ENCODE assay signal across 15 cellular contexts in the genomic region with DNA sequence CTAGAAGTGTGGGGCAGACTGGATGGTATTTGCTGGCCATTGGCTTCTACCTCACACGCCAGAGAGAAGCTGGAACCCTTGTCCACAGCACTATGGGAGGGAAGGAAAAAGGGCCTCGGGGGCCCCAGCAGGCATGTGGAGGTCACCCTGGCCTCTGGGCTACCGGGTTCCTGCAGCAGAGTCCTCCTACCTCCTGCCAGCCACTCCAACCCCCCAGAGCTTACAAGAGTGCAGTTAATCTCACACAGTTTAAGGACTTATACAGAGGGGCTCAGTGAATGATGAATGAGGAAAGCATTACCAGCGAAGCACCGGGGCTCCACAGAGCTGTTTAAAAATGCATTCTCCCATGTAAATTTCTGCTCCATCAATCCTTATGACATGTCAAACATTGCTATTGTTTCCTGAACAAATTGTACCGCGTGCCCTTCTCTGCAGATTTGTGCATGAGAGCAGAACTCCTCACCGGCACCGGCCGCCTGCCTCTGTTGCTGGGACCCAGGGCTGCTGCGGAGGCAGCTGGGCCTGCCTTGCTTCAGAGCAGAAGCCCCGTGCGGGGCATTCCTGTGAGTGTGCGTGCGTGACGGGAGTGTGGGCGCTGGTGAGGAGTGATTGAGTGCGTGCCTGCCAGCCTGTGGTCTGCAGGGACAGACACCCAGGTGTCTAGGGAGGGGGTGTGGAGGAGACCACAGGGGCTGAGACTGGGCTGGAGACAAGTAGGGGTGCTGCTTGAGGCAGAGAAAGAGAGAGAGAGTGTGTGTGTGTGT. TPM values are rescaled to one million over a fixed set of nuclear protein-coding genes. Genes with fewer than 3 reads are reported as not detected.
DNase-seq lines count a peak whose midpoint lies in the region; ATAC-seq and TF ChIP-seq lines count a peak whose summit lies in the region.
"Had no signal": no experiment of that assay in that cellular context is flagged by ENCODE, and none has a peak within 500 bp of the region (broad histone marks: within the 10 kb centered on the region; RNA-seq: fewer than 3 reads in every experiment).

No MANE protein-coding gene starts in this region.

- 12 to 80% methylated on average over 1 to 11 of the region's 18 CpGs for WGBS in gastroesophageal sphincter (ENCODE audit: low coverage in 1 of 2), 2 donors

- DNase-seq in activated naive CD4-positive, alpha-beta T cell treated with anti-CD3 and anti-CD28 coated beads for 36 hours, result peak; percentile 18
- DNase-seq in activated naive CD4-positive, alpha-beta T cell (lab: John Stamatoyannopoulos, UW), result no peak
- DNase-seq in NCI-H82 (lab: John Stamatoyannopoulos, UW) (peak; percentile 71), OCI-M2 (lab: John Stamatoyannopoulos, UW; ENCODE audit: unreplicated experiment) (no peak), GDM1 (lab: John Stamatoyannopoulos, UW) (no peak), cerebellar cortex (ENCODE audit: low spot score) (no peak)
- no peak for DNase-seq in stimulated activated naive CD8-positive, alpha-beta T cell treated with anti-CD3 and anti-CD28 coated beads, Interleukin-15, amount 100 ng/mL, for 72 hours
- DNase-seq: activated CD4-positive, alpha-beta T cell treated with anti-CD3 and anti-CD28 coated beads, Interleukin-2, amount 50 U/mL, for 1 hour; NCI-H1092 treated with DMSO at 0.1 percent for 48 hours; NCI-H748 treated with DMSO at 0.1 percent for 48 hours; small intestine had no signal

- no peaks in the 10 kb centered on the region for H3K27me3 ChIP-seq in gastroesophageal sphincter
- H3K27me3 ChIP-seq: vagina had no signal

- TF ChIP-seq EP300 in gastroesophageal sphincter (IDR thresholded peaks at IDR 0.05), result no peak

- H3K27ac ChIP-seq in gastroesophageal sphincter, result peak overlapping the region in 3 of 4 donors; percentile 53 to 62 (median 54)
- H3K27ac ChIP-seq: vagina had no signal

- TF ChIP-seq CTCF in gastroesophageal sphincter (IDR thresholded peaks at IDR 0.05), result no peak

- no peaks in the 10 kb centered on the region for H3K36me3 Mint-ChIP-seq in activated naive CD4-positive, alpha-beta T cell treated with anti-CD3 and anti-CD28 coated beads for 36 hours (ENCODE audit: low read depth)

- no peaks in the 10 kb centered on the region for H3K27me3 Mint-ChIP-seq in activated naive CD4-positive, alpha-beta T cell treated with anti-CD3 and anti-CD28 coated beads for 36 hours (ENCODE audit: low read depth)
- H3K27me3 Mint-ChIP-seq in stimulated activated naive CD8-positive, alpha-beta T cell treated with anti-CD3 and anti-CD28 coated beads, Interleukin-15, amount 100 ng/mL, for 72 hours, result no peaks in the 10 kb centered on the region

- peaks cover 14% of the 10 kb centered on the region for H3K4me1 Mint-ChIP-seq in activated naive CD4-positive, alpha-beta T cell treated with anti-CD3 and anti-CD28 coated beads for 36 hours (ENCODE audit: low read depth)
- H3K4me1 Mint-ChIP-seq in stimulated activated naive CD8-positive, alpha-beta T cell treated with anti-CD3 and anti-CD28 coated beads, Interleukin-15, amount 100 ng/mL, for 72 hours, result peaks cover 29% of the 10 kb centered on the region

- H3K4me3 Mint-ChIP-seq in activated naive CD4-positive, alpha-beta T cell treated with anti-CD3 and anti-CD28 coated beads for 36 hours, result no peak overlapping the region
- H3K4me3 Mint-ChIP-seq in stimulated activated naive CD8-positive, alpha-beta T cell treated with anti-CD3 and anti-CD28 coated beads, Interleukin-15, amount 100 ng/mL, for 72 hours, result no peak overlapping the region
- H3K4me3 Mint-ChIP-seq: nephron had no signal

- CTCF ChIA-PET in activated naive CD4-positive, alpha-beta T cell treated with anti-CD3 and anti-CD28 coated beads for 36 hours (lab: Charles Lee), result interaction anchor here (0.6 to 0.9 kb wide), 3 partner anchors 54 to 236 kb away, joined by 3 to 6 read pairs (median 3); no protein-coding TSS in a partner anchor

- peaks cover 0 to 39% (median 0%) of the 10 kb centered on the region in 3 donors for H3K4me1 ChIP-seq in gastroesophageal sphincter
- H3K4me1 ChIP-seq: vagina had no signal

- peak; percentile 48 for ATAC-seq in gastroesophageal sphincter
- peak; percentile 50 for ATAC-seq in stimulated activated naive CD8-positive, alpha-beta T cell treated with anti-CD3 and anti-CD28 coated beads, Interleukin-15, amount 100 ng/mL, for 72 hours

- H3K9me3 ChIP-seq in gastroesophageal sphincter, result no peaks in the 10 kb centered on the region
- H3K9me3 ChIP-seq: vagina had no signal

- H3K9me3 Mint-ChIP-seq in activated naive CD4-positive, alpha-beta T cell treated with anti-CD3 and anti-CD28 coated beads for 36 hours, result no peaks in the 10 kb centered on the region
- no peaks in the 10 kb centered on the region for H3K9me3 Mint-ChIP-seq in stimulated activated naive CD8-positive, alpha-beta T cell treated with anti-CD3 and anti-CD28 coated beads, Interleukin-15, amount 100 ng/mL, for 72 hours
- H3K9me3 Mint-ChIP-seq: nephron had no signal

- H3K36me3 ChIP-seq in gastroesophageal sphincter, result no peaks in the 10 kb centered on the region
- H3K36me3 ChIP-seq: vagina had no signal

- TF ChIP-seq POLR2A in gastroesophageal sphincter (IDR thresholded peaks at IDR 0.05), result no peak

- no peak overlapping the region for H3K4me3 ChIP-seq in gastroesophageal sphincter
- H3K4me3 ChIP-seq: vagina had no signal

- intact Hi-C loops in activated naive CD4-positive, alpha-beta T cell treated with anti-CD3 and anti-CD28 coated beads for 36 hours (cut with micrococcal nuclease), result no loop called here

- H3K27ac Mint-ChIP-seq in activated naive CD4-positive, alpha-beta T cell treated with anti-CD3 and anti-CD28 coated beads for 36 hours, result no peak overlapping the region
- H3K27ac Mint-ChIP-seq in stimulated activated naive CD8-positive, alpha-beta T cell treated with anti-CD3 and anti-CD28 coated beads, Interleukin-15, amount 100 ng/mL, for 72 hours, result peak overlapping the region in 1 of 2 donors; percentile 22

RNA-seq across cellular contexts. Expression of a gene that starts 52.8 kb away (rescaled TPM):
- under 1 TPM; 0.32 to 0.36 TPM for total RNA-seq in activated naive CD4-positive, alpha-beta T cell treated with anti-CD3 and anti-CD28 coated beads for 36 hours
- total RNA-seq in gastroesophageal sphincter, result under 1 TPM in 1 of 4 donors, not detected in 3; 0.13 TPM
- total RNA-seq: SK-MEL-5 had no signal

Comparison
In these comparisons a context has a peak if more than half of its experiments do, and no peak if none do; other contexts are left out.
1. DNase-seq: peak in activated naive CD4-positive, alpha-beta T cell treated with anti-CD3 and anti-CD28 coated beads for 36 hours (single experiment) and NCI-H82 (single experiment); none in activated naive CD4-positive, alpha-beta T cell (0 of 4), stimulated activated naive CD8-positive, alpha-beta T cell treated with anti-CD3 and anti-CD28 coated beads, Interleukin-15, amount 100 ng/mL, for 72 hours (0 of 2), OCI-M2 (single experiment), GDM1 (single experiment) and cerebellar cortex (single experiment).